Comparison of ENCODE assay signal across 28 cellular contexts in the genomic region with DNA sequence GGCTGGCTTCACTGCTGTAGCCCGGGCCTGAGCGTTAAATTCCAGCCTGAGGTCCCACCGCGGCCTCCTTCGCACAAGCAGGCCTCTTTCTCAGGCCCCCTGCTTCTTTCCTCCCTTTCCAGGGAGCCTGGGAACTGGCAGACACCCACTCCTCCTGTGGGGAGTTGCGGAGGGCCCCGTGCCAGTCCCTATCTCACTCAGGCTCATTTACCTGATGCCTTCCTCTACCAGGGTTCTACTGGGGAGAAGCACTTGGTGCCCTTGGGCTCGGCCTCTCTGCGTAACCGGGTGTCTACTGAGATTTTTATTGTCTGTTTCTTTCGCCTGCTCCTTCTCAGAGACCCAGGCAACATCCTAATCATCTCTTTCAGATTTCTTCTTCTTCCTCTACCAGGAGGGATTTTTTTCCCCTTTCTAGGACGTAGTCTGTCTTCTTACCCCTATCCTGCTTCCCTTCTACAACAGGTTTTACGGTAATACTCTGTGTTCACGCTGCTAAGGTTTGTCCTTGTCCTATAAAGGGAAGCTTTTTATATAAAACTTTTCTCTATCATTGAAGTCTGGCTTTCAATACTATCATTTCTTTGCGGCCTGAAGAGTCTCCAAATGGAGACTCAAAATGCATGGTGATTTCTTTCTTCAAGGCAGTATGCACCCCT.
"Had no signal": no experiment of that assay in that cellular context is flagged by ENCODE, and none has a peak within 500 bp of the region (broad histone marks: within the 10 kb centered on the region; RNA-seq: fewer than 3 reads in every experiment).

No MANE protein-coding gene starts in this region.

- H3K27ac ChIP-seq: breast epithelium, coronary artery, dorsolateral prefrontal cortex, gastrocnemius medialis, prostate gland, uterus had no signal

- H3K36me3 ChIP-seq: breast epithelium, gastrocnemius medialis, prostate gland, uterus had no signal

- H3K27me3 ChIP-seq: gastrocnemius medialis, uterus had no signal

- DNase-seq: activated CD4-positive, alpha-beta memory T cell treated with anti-CD3 and anti-CD28 coated beads, Interleukin-2, amount 10 ng/mL, durations not matched to agents 7 days and 5 days; activated CD4-positive, alpha-beta T cell treated with anti-CD3 and anti-CD28 coated beads, Interleukin-2, amount 10 ng/mL, durations not matched to agents 24 days and 14 days; activated CD4-positive, CD25-positive, alpha-beta regulatory T cell treated with anti-CD3 and anti-CD28 coated beads, Interleukin-2, amount 50 U/mL, for 72 hours; activated CD8-positive, alpha-beta memory T cell treated with anti-CD3 and anti-CD28 coated beads, Interleukin-2, amount 50 U/mL, for 48 hours; activated gamma-delta T cell treated with Interleukin-2 at 50 U/mL for 16 hours; activated naive CD4-positive, alpha-beta T cell treated with anti-CD3 and anti-CD28 coated beads, Interleukin-2, amount 50 U/mL, for 16 hours; activated T-cell treated with anti-CD3 and anti-CD28 coated beads, Interleukin-2, amount 50 U/mL, for 24 hours; amygdala; dorsolateral prefrontal cortex; effector memory CD4-positive, alpha-beta T cell; erythroblast; gastrocnemius medialis; glutamatergic neuron; left cardiac atrium; left ventricle myocardium superior; midbrain; naive thymus-derived CD4-positive, alpha-beta T cell; stimulated activated CD4-positive, alpha-beta T cell treated with anti-CD3 and anti-CD28 coated beads, Interleukin-1b, Interleukin-23, amount 100 ng/mL, for 48 hours; stimulated activated CD4-positive, alpha-beta T cell treated with anti-CD3 and anti-CD28 coated beads, Interleukin-4, amount 100 ng/mL, for 4 hours; stimulated activated CD8-positive, alpha-beta memory T cell treated with anti-CD3 and anti-CD28 coated beads, Interleukin-4, amount 100 ng/mL, for 48 hours; stimulated activated naive CD8-positive, alpha-beta T cell treated with anti-CD3 and anti-CD28 coated beads, Interleukin-15, amount 100 ng/mL, for 72 hours; substantia nigra; T-helper 17 cell; uterus had no signal

- H3K4me3 ChIP-seq: breast epithelium, coronary artery, dorsolateral prefrontal cortex, gastrocnemius medialis, prostate gland, smooth muscle cell, uterus had no signal

- H3K4me1 ChIP-seq: breast epithelium, gastrocnemius medialis, prostate gland, uterus had no signal

- H3K4me2 ChIP-seq: smooth muscle cell had no signal

- H3K9me3 ChIP-seq: breast epithelium, gastrocnemius medialis, prostate gland, uterus had no signal
